ENCODE assay signal across 35 cellular contexts in the genomic region with DNA sequence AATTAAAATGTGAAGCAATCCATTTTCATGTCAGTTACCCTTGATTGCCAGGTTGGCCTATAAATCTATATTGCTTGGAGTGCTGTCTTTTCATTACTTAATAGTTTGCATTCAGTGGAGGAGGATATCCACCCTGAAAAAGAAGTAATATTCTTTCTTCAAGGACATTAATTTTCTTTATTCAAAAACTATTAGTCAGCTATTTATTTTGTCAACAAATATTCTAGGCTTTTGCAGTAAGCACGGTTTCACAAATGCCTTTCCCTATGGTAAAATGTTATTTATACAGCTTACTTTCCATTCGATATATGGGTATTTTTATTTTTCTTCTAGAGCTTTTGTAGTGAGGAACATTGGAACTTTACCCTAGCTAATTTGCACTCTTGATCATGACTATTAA.
"Had no signal": no experiment of that assay in that cellular context is flagged by ENCODE, and none has a peak within 500 bp of the region (broad histone marks: within the 10 kb centered on the region; RNA-seq: fewer than 3 reads in every experiment).

No MANE protein-coding gene starts in this region.

- H3K27me3 ChIP-seq: MG63 had no signal

- H3K9me3 ChIP-seq: MG63 had no signal

- H3K36me3 ChIP-seq: MG63 had no signal

- H3K4me3 ChIP-seq: MG63 had no signal

- DNase-seq: Karpas-422, Kasumi-1, MG63, MM.1S, MV-4-11, NCI-H1048, NCI-H1092, NCI-H1092 treated with DMSO at 0.1 percent for 48 hours, NCI-H1105, NCI-H1105 treated with DMSO at 0.1 percent for 48 hours, NCI-H1417, NCI-H1417 treated with DMSO at 0.1 percent for 48 hours, NCI-H1436, NCI-H1436 treated with DMSO at 0.1 percent for 48 hours, NCI-H146, NCI-H1694, NCI-H1694 treated with DMSO at 0.1 percent for 48 hours, NCI-H187, NCI-H187 treated with DMSO at 0.1 percent for 48 hours, NCI-H1930, NCI-H2029, NCI-H2029 treated with DMSO at 0.1 percent for 48 hours, NCI-H2081, NCI-H2081 treated with DMSO at 0.1 percent for 48 hours, NCI-H2107, NCI-H2171, NCI-H2171 treated with DMSO at 0.1 percent for 48 hours, NCI-H2227 treated with DMSO at 0.1 percent for 48 hours, NCI-H226, NCI-H345, NCI-H446, NCI-H446 treated with DMSO at 0.1 percent for 48 hours, NCI-H510A, NCI-H510A treated with DMSO at 0.1 percent for 48 hours, NCI-H524 had no signal
